In the genomic region with DNA sequence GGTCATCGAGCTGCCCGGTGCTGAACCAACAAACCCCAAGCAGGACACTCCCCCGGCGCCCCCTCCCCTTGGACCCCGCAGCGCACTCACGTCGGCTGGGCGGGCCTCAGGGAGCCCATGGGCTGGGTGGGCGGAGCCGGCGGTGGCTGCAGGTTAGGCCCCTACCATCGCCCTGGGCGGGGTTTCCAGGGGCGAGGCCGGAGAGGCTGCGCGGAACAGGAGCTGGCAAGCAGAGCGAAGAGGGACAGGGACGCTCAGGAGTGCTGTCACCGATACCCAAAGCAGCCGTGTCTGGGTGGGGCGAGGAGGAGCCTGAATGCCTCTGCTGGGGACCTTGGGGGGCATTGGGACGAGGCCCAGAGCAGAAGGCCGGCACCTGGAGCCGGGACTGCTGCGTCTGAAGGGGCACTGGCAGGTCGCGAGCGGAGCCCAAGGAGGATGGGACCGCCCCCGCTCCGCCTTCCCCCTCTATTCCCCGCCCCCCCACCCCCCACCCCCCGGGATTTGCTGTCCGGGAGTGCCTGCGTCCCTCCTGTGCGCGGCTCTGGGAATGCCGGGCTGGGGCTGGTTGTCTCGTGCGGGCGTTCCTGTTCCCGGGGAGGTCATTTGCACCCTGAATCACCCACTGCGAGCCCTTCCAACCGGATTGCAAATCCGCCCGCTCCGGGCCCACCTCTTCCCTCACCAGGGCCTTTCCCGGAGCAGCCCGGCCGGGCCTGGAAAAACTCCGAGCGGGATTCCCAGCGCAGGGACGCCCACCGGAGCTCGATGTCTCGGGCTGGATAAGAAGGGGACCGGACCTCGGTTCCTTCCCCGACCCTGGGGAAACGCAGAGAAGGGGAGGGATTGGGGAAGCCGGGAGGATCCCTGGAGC, we compare ENCODE assay signal across 8 cellular contexts.
A peak's percentile ranks its signal among the peaks of the same experiment; 100 is the strongest.
DNase-seq lines count a peak whose midpoint lies in the region; ATAC-seq and TF ChIP-seq lines count a peak whose summit lies in the region.

No MANE protein-coding gene starts in this region.

- peak; percentile 68 for ATAC-seq in HG02798 (IDR thresholded peaks at IDR 0.05; ENCODE audit: poor library complexity, unreplicated experiment)

- H3K4me3 ChIP-seq in GM12864 (ENCODE audit: low read depth, low read length) = peak overlapping the region; percentile 47

- no peak for DNase-seq in GM12864 (ENCODE audit: low read depth)
- DNase-seq in NCI-H2196 treated with DMSO at 0.1 percent for 48 hours (lab: John Stamatoyannopoulos, UW; ENCODE audit: unreplicated experiment) = peak; percentile 66
- peak; percentile 34 for DNase-seq in activated CD4-positive, CD25-positive, alpha-beta regulatory T cell treated with anti-CD3 and anti-CD28 coated beads, Interleukin-2, amount 50 U/mL, for 16 hours (ENCODE audit: low read depth, low spot score)
- DNase-seq in cerebellar cortex (ENCODE audit: low spot score) = peak; percentile 66
- DNase-seq in left kidney (ENCODE audit: low read depth, low spot score) = peak; percentile 91
- peak; percentile 62 to 74 for DNase-seq in stimulated activated CD4-positive, alpha-beta T cell treated with anti-CD3 and anti-CD28 coated beads, Interleukin-4, amount 100 ng/mL, for 48 hours (ENCODE audit: low read depth in 2 of 2)
- no peak for DNase-seq in superior temporal gyrus (ENCODE audit: extremely low spot score)

- TF ChIP-seq CTCF in GM12864 (IDR thresholded peaks at IDR 0.05; ENCODE audit: low read depth, low read length, missing control alignments) = no peak

Comparison
In these comparisons a context has a peak if more than half of its experiments do, and no peak if none do; other contexts are left out.
1. DNase-seq: peak in NCI-H2196 treated with DMSO at 0.1 percent for 48 hours (single experiment), activated CD4-positive, CD25-positive, alpha-beta regulatory T cell treated with anti-CD3 and anti-CD28 coated beads, Interleukin-2, amount 50 U/mL, for 16 hours (single experiment), cerebellar cortex (single experiment), left kidney (single experiment) and stimulated activated CD4-positive, alpha-beta T cell treated with anti-CD3 and anti-CD28 coated beads, Interleukin-4, amount 100 ng/mL, for 48 hours (2 of 2); none in GM12864 (single experiment) and superior temporal gyrus (single experiment).